ENCODE assay signal across 1 cellular context in the genomic region with DNA sequence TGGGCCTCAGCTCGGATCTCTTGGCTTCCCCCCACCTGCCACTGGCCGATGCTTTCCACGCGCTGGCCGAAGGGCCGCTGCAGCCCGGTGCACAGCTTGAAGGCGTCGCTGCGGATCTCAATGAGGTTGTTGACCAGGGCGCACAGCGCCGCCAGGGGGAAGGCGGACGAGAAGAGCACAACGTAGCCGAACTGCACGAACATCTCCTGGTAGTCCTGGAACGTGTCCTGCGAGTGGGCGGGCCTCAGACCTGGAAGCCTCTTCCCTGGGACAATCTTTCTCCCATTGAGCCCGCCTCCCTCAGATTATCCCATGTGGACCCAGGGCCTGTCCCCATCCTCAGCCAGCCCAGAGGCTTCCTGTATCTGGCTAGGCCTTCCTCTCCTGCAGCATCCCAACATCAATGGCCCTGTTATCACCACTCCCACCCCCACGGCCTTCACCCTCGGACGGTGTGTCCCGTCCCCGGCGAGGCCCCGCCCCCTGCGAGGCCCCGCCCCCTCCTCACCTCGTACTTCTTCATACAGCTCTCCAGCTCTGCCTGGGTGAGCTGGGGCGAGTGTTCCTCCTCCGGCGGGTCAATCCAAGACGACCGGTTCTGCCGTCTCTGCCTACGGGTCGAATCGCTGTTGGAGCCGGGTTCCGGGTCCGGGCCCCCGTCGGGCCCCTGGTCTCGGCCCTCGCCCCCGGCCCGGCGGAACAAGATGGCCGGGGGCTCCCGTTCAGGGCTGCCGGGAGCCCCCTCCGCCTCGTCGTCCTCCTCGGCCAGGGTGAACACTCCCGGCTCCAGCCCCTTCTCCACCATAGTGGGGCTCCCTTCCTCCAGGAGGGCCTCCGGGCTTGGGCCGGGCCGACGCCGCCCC.
TF ChIP-seq lines count a peak whose summit lies in the region.

No MANE protein-coding gene starts in this region.

TF ChIP-seq in IMR-90, 13 proteins besides CTCF, POLR2A, EP300 and RAD21:
- TF ChIP-seq, protein P1, sequence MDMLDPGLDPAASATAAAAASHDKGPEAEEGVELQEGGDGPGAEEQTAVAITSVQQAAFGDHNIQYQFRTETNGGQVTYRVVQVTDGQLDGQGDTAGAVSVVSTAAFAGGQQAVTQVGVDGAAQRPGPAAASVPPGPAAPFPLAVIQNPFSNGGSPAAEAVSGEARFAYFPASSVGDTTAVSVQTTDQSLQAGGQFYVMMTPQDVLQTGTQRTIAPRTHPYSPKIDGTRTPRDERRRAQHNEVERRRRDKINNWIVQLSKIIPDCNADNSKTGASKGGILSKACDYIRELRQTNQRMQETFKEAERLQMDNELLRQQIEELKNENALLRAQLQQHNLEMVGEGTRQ (IDR thresholded peaks at IDR 0.05; ENCODE audit: low read depth, low read length), result no peak
- TF ChIP-seq NFE2L2 (IDR thresholded peaks at IDR 0.05; ENCODE audit: low read depth, low read length), result no peak
- no peak for TF ChIP-seq CEBPB (IDR thresholded peaks at IDR 0.05; ENCODE audit: low read depth, low read length)
- no peak for TF ChIP-seq BHLHE40 (IDR thresholded peaks at IDR 0.05; ENCODE audit: low read depth, low read length)
- TF ChIP-seq CHD1 (IDR thresholded peaks at IDR 0.05; ENCODE audit: low read depth, low read length), result no peak
- TF ChIP-seq MXI1 (IDR thresholded peaks at IDR 0.05; ENCODE audit: borderline replicate concordance, low read depth, low read length), result no peak
- TF ChIP-seq SMC3 (IDR thresholded peaks at IDR 0.05; ENCODE audit: low read depth, low read length), result no peak
- no peak for TF ChIP-seq RCOR1 (IDR thresholded peaks at IDR 0.05; ENCODE audit: insufficient replicate concordance, low read length)
- TF ChIP-seq FOS (IDR thresholded peaks at IDR 0.05; ENCODE audit: low read depth, low read length), result no peak
- TF ChIP-seq MAZ (IDR thresholded peaks at IDR 0.05; ENCODE audit: borderline replicate concordance, low read depth, low read length), result no peak
- TF ChIP-seq MAFK (IDR thresholded peaks at IDR 0.05; ENCODE audit: low read depth, low read length), result no peak
- no peak for TF ChIP-seq RFX5 (IDR thresholded peaks at IDR 0.05; ENCODE audit: low read depth, low read length)
